18 cellular contexts compared by ENCODE assay signal in genomic region chr15:70260580-70260979, GRCh38.
"Had no signal": no experiment of that assay in that cellular context is flagged by ENCODE, and none has a peak within 500 bp of the region (broad histone marks: within the 10 kb centered on the region; RNA-seq: fewer than 3 reads in every experiment).

No MANE protein-coding gene starts in this region.

- H3K27ac Mint-ChIP-seq: activated naive CD4-positive, alpha-beta T cell treated with anti-CD3 and anti-CD28 coated beads, Interleukin-2, amount 50 U/mL, for 72 hours had no signal

- H3K9me3 ChIP-seq: ovary, psoas muscle, testis, upper lobe of right lung had no signal

- H3K4me3 Mint-ChIP-seq: neural crest cell had no signal

- H3K4me3 ChIP-seq: cardiac muscle cell, dorsolateral prefrontal cortex, lung, ovary, psoas muscle, testis, upper lobe of right lung had no signal

- ATAC-seq: left lobe of liver, psoas muscle, right cardiac atrium, upper lobe of right lung had no signal

- H3K36me3 ChIP-seq: cardiac muscle cell, ovary, upper lobe of right lung had no signal

- H3K27me3 ChIP-seq: ovary, testis, upper lobe of right lung had no signal

- H3K27ac ChIP-seq: cardiac muscle cell, dorsolateral prefrontal cortex, ovary, psoas muscle, testis, upper lobe of right lung, VCaP had no signal

- H3K9me3 Mint-ChIP-seq: neural crest cell had no signal

- DNase-seq: activated CD4-positive, CD25-positive, alpha-beta regulatory T cell treated with anti-CD3 and anti-CD28 coated beads, Interleukin-2, amount 50 U/mL, for 72 hours; activated CD8-positive, alpha-beta memory T cell treated with anti-CD3 and anti-CD28 coated beads, Interleukin-2, amount 50 U/mL, for 48 hours; activated effector memory CD4-positive, alpha-beta T cell treated with anti-CD3 and anti-CD28 coated beads, Interleukin-2, amount 50 U/mL, for 16 hours; amygdala; dorsolateral prefrontal cortex; foreskin fibroblast; hypothalamus; right cardiac atrium; testis; upper lobe of right lung had no signal
